3 cellular contexts compared by ENCODE assay signal in genomic region chr12:95230313-95230712, GRCh38.
TF ChIP-seq lines count a peak whose summit lies in the region.

No MANE protein-coding gene starts in this region.

TF ChIP-seq in A549, 52 proteins besides CTCF, POLR2A, EP300 and RAD21:
- TF ChIP-seq ELK1 (IDR thresholded peaks at IDR 0.05; ENCODE audit: low read depth, low read length) (no peak), RFX5 (IDR thresholded peaks at IDR 0.05) (no peak), MAX (IDR thresholded peaks at IDR 0.05) (no peak), HDAC2 (IDR thresholded peaks at IDR 0.05) (no peak), CHD2 (IDR thresholded peaks at IDR 0.05; ENCODE audit: low read length, partially characterized antibody) (no peak), HES2 (IDR thresholded peaks at IDR 0.05) (no peak), CEBPB (IDR thresholded peaks at IDR 0.05) (no peak), SREBF2 (IDR thresholded peaks at IDR 0.05) (no peak), HEYL (CRISPR knock-in tag; IDR thresholded peaks at IDR 0.05) (no peak), FOSL2 (IDR thresholded peaks at IDR 0.05) (no peak), FOSL2 (CRISPR knock-in tag; IDR thresholded peaks at IDR 0.05) (no peak), RARB (CRISPR knock-in tag; IDR thresholded peaks at IDR 0.05) (no peak), HOXA7 (CRISPR knock-in tag; IDR thresholded peaks at IDR 0.05) (no peak), TFCP2L1 (CRISPR knock-in tag; IDR thresholded peaks at IDR 0.05) (no peak), PHF8 (IDR thresholded peaks at IDR 0.05; ENCODE audit: borderline replicate concordance, low read depth) (no peak)

TF ChIP-seq in IMR-90, 13 proteins besides CTCF, POLR2A, EP300 and RAD21:
- no peak for TF ChIP-seq NFE2L2 (IDR thresholded peaks at IDR 0.05; ENCODE audit: low read depth, low read length)
- no peak for TF ChIP-seq RFX5 (IDR thresholded peaks at IDR 0.05; ENCODE audit: low read depth, low read length)
- TF ChIP-seq SMC3 (IDR thresholded peaks at IDR 0.05; ENCODE audit: low read depth, low read length) = no peak
- TF ChIP-seq BHLHE40 (IDR thresholded peaks at IDR 0.05; ENCODE audit: low read depth, low read length) = no peak
- TF ChIP-seq RCOR1 (IDR thresholded peaks at IDR 0.05; ENCODE audit: insufficient replicate concordance, low read length) = no peak
- no peak for TF ChIP-seq CEBPB (IDR thresholded peaks at IDR 0.05; ENCODE audit: low read depth, low read length)
- TF ChIP-seq MXI1 (IDR thresholded peaks at IDR 0.05; ENCODE audit: borderline replicate concordance, low read depth, low read length) = no peak
- no peak for TF ChIP-seq USF2 (IDR thresholded peaks at IDR 0.05; ENCODE audit: low read depth, low read length)
- no peak for TF ChIP-seq MAFK (IDR thresholded peaks at IDR 0.05; ENCODE audit: low read depth, low read length)
- no peak for TF ChIP-seq FOS (IDR thresholded peaks at IDR 0.05; ENCODE audit: low read depth, low read length)
- TF ChIP-seq MAZ (IDR thresholded peaks at IDR 0.05; ENCODE audit: borderline replicate concordance, low read depth, low read length) = no peak
- no peak for TF ChIP-seq ELK1 (IDR thresholded peaks at IDR 0.05; ENCODE audit: borderline replicate concordance, low read depth, low read length)
- no peak for TF ChIP-seq CHD1 (IDR thresholded peaks at IDR 0.05; ENCODE audit: low read depth, low read length)

TF ChIP-seq in K562, 482 proteins besides CTCF, POLR2A, EP300 and RAD21:
- TF ChIP-seq ZNF316 (IDR thresholded peaks at IDR 0.05) (peak; percentile 63), RBM39 (optimal IDR thresholded peaks at IDR 0.05; ENCODE audit: low read depth, low read length) (no peak), ZNF121 (CRISPR knock-in tag; conservative IDR thresholded peaks at IDR 0.05) (no peak)
